In genomic region chr18:5421981-5422380, GRCh38 we compare ENCODE assay signal across 34 cellular contexts.
"Had no signal": no experiment of that assay in that cellular context is flagged by ENCODE, and none has a peak within 500 bp of the region (broad histone marks: within the 10 kb centered on the region; RNA-seq: fewer than 3 reads in every experiment).

No MANE protein-coding gene starts in this region.

- H3K27ac Mint-ChIP-seq: activated B cell treated with CpG ODN at 0.5 μM for 24 hours; activated CD4-positive, alpha-beta memory T cell treated with anti-CD3 and anti-CD28 coated beads for 36 hours; activated CD4-positive, alpha-beta T cell treated with anti-CD3 and anti-CD28 coated beads, Interleukin-2, amount 10 ng/mL, durations not matched to agents 24 days and 14 days; activated CD8-positive, alpha-beta T cell treated with anti-CD3 and anti-CD28 coated beads for 36 hours; activated naive CD4-positive, alpha-beta T cell treated with anti-CD3 and anti-CD28 coated beads for 36 hours; activated naive CD4-positive, alpha-beta T cell treated with anti-CD3 and anti-CD28 coated beads, Interleukin-2, amount 50 U/mL, for 72 hours; activated naive CD8-positive, alpha-beta T cell treated with anti-CD3 and anti-CD28 coated beads for 36 hours; activated T-cell treated with anti-CD3 and anti-CD28 coated beads, Interleukin-2, amount 50 U/mL, for 72 hours; activated T-helper 1 cell treated with anti-CD3 and anti-CD28 coated beads, Interleukin-12 subunit alpha, Interleukin-12 subunit beta, Interleukin-2, Interleukin-4 antibody, amounts not matched to agents 30 ng/mL and 10 ng/mL and 1 ng/mL, durations not matched to agents 14 hours and 24 hours and 36 hours; activated T-helper 17 cell treated with anti-CD3 and anti-CD28 coated beads, Interleukin-2, amount 50 U/mL, for 72 hours; T-helper 1 cell treated with Interleukin-12 subunit alpha and Interleukin-12 subunit beta and Interleukin-4 antibody, amounts not matched to agents 30 μg/mL and 1 μg/mL, for 36 hours; T-helper 2 cell treated with Interferon-gamma antibody and Interleukin-4, amounts not matched to agents 5 μg/mL and 100 μg/mL, for 36 hours had no signal

- DNase-seq: activated B cell treated with CpG ODN at 0.5 μM for 24 hours; activated CD4-positive, alpha-beta memory T cell treated with anti-CD3 and anti-CD28 coated beads for 36 hours; activated CD4-positive, alpha-beta T cell treated with anti-CD3 and anti-CD28 coated beads for 4 hours; activated CD4-positive, alpha-beta T cell treated with anti-CD3 and anti-CD28 coated beads, Interleukin-2, amount 10 ng/mL, durations not matched to agents 24 days and 14 days; activated CD4-positive, alpha-beta T cell treated with anti-CD3 and anti-CD28 coated beads, Interleukin-2, amount 50 U/mL, for 1 hour; activated CD4-positive, alpha-beta T cell treated with anti-CD3 and anti-CD28 coated beads, Interleukin-2, amount 50 U/mL, for 4 hours; activated CD4-positive, CD25-positive, alpha-beta regulatory T cell treated with anti-CD3 and anti-CD28 coated beads, Interleukin-2, amount 50 U/mL, for 72 hours; activated CD8-positive, alpha-beta memory T cell treated with anti-CD3 and anti-CD28 coated beads, Interleukin-2, amount 50 U/mL, for 4 hours; activated CD8-positive, alpha-beta T cell treated with anti-CD3 and anti-CD28 coated beads for 36 hours; activated effector memory CD4-positive, alpha-beta T cell treated with anti-CD3 and anti-CD28 coated beads, Interleukin-2, amount 50 U/mL, for 16 hours; activated gamma-delta T cell treated with Interleukin-2 at 50 U/mL for 16 hours; activated naive CD4-positive, alpha-beta T cell; activated naive CD4-positive, alpha-beta T cell treated with anti-CD3 and anti-CD28 coated beads for 36 hours; activated naive CD4-positive, alpha-beta T cell treated with anti-CD3 and anti-CD28 coated beads, Interleukin-2, amount 50 U/mL, for 16 hours; activated naive CD8-positive, alpha-beta T cell treated with anti-CD3 and anti-CD28 coated beads for 36 hours; activated T-cell treated with anti-CD3 and anti-CD28 coated beads for 4 hours; activated T-cell treated with anti-CD3 and anti-CD28 coated beads, Interleukin-2, amount 50 U/mL, for 1 hour; activated T-cell treated with anti-CD3 and anti-CD28 coated beads, Interleukin-2, amount 50 U/mL, for 4 hours; activated T-cell treated with anti-CD3 and anti-CD28 coated beads, Interleukin-2, amount 50 U/mL, for 72 hours; adrenal gland; amniotic stem cell; aorta; body of pancreas; brain microvascular endothelial cell; central memory CD4-positive, alpha-beta T cell; cerebellar nuclear complex; T-helper 1 cell; T-helper 2 cell; T-helper 9 cell had no signal

- H3K4me3 Mint-ChIP-seq: activated B cell treated with CpG ODN at 0.5 μM for 24 hours; activated CD4-positive, alpha-beta memory T cell treated with anti-CD3 and anti-CD28 coated beads for 36 hours; activated CD4-positive, alpha-beta T cell treated with anti-CD3 and anti-CD28 coated beads, Interleukin-2, amount 10 ng/mL, durations not matched to agents 24 days and 14 days; activated CD8-positive, alpha-beta T cell treated with anti-CD3 and anti-CD28 coated beads for 36 hours; activated naive CD4-positive, alpha-beta T cell treated with anti-CD3 and anti-CD28 coated beads for 36 hours; activated naive CD8-positive, alpha-beta T cell treated with anti-CD3 and anti-CD28 coated beads for 36 hours; activated T-cell treated with anti-CD3 and anti-CD28 coated beads, Interleukin-2, amount 50 U/mL, for 4 hours; activated T-cell treated with anti-CD3 and anti-CD28 coated beads, Interleukin-2, amount 50 U/mL, for 72 hours; activated T-helper 1 cell treated with anti-CD3 and anti-CD28 coated beads, Interleukin-12 subunit alpha, Interleukin-12 subunit beta, Interleukin-2, Interleukin-4 antibody, amounts not matched to agents 30 ng/mL and 10 ng/mL and 1 ng/mL, durations not matched to agents 14 hours and 24 hours and 36 hours; activated T-helper 17 cell treated with anti-CD3 and anti-CD28 coated beads, Interleukin-2, amount 50 U/mL, for 72 hours; T-helper 1 cell treated with Interleukin-12 subunit alpha and Interleukin-12 subunit beta and Interleukin-4 antibody, amounts not matched to agents 30 μg/mL and 1 μg/mL, for 36 hours; T-helper 2 cell treated with Interferon-gamma antibody and Interleukin-4, amounts not matched to agents 5 μg/mL and 100 μg/mL, for 36 hours had no signal

- H3K36me3 Mint-ChIP-seq: activated CD4-positive, alpha-beta memory T cell treated with anti-CD3 and anti-CD28 coated beads for 36 hours; activated naive CD4-positive, alpha-beta T cell treated with anti-CD3 and anti-CD28 coated beads, Interleukin-2, amount 50 U/mL, for 72 hours; activated naive CD8-positive, alpha-beta T cell treated with anti-CD3 and anti-CD28 coated beads for 36 hours had no signal

- H3K4me1 Mint-ChIP-seq: activated B cell treated with CpG ODN at 0.5 μM for 24 hours; activated CD4-positive, alpha-beta T cell treated with anti-CD3 and anti-CD28 coated beads, Interleukin-2, amount 10 ng/mL, durations not matched to agents 24 days and 14 days; activated naive CD8-positive, alpha-beta T cell treated with anti-CD3 and anti-CD28 coated beads for 36 hours; activated T-helper 17 cell treated with anti-CD3 and anti-CD28 coated beads, Interleukin-2, amount 50 U/mL, for 72 hours had no signal

- H3K9me3 Mint-ChIP-seq: activated B cell treated with CpG ODN at 0.5 μM for 24 hours; activated CD4-positive, alpha-beta memory T cell treated with anti-CD3 and anti-CD28 coated beads for 36 hours; activated CD4-positive, alpha-beta T cell treated with anti-CD3 and anti-CD28 coated beads, Interleukin-2, amount 10 ng/mL, durations not matched to agents 24 days and 14 days; activated CD8-positive, alpha-beta T cell treated with anti-CD3 and anti-CD28 coated beads for 36 hours; activated naive CD4-positive, alpha-beta T cell treated with anti-CD3 and anti-CD28 coated beads for 36 hours; activated naive CD4-positive, alpha-beta T cell treated with anti-CD3 and anti-CD28 coated beads, Interleukin-2, amount 50 U/mL, for 72 hours; activated naive CD8-positive, alpha-beta T cell treated with anti-CD3 and anti-CD28 coated beads for 36 hours; activated T-cell treated with anti-CD3 and anti-CD28 coated beads, Interleukin-2, amount 50 U/mL, for 4 hours; activated T-cell treated with anti-CD3 and anti-CD28 coated beads, Interleukin-2, amount 50 U/mL, for 72 hours; activated T-helper 1 cell treated with anti-CD3 and anti-CD28 coated beads, Interleukin-12 subunit alpha, Interleukin-12 subunit beta, Interleukin-2, Interleukin-4 antibody, amounts not matched to agents 30 ng/mL and 10 ng/mL and 1 ng/mL, durations not matched to agents 14 hours and 24 hours and 36 hours; activated T-helper 17 cell treated with anti-CD3 and anti-CD28 coated beads, Interleukin-2, amount 50 U/mL, for 72 hours; T-helper 1 cell treated with Interleukin-12 subunit alpha and Interleukin-12 subunit beta and Interleukin-4 antibody, amounts not matched to agents 30 μg/mL and 1 μg/mL, for 36 hours; T-helper 2 cell treated with Interferon-gamma antibody and Interleukin-4, amounts not matched to agents 5 μg/mL and 100 μg/mL, for 36 hours had no signal
